ENCODE assay signal across 8 cellular contexts in the genomic region with DNA sequence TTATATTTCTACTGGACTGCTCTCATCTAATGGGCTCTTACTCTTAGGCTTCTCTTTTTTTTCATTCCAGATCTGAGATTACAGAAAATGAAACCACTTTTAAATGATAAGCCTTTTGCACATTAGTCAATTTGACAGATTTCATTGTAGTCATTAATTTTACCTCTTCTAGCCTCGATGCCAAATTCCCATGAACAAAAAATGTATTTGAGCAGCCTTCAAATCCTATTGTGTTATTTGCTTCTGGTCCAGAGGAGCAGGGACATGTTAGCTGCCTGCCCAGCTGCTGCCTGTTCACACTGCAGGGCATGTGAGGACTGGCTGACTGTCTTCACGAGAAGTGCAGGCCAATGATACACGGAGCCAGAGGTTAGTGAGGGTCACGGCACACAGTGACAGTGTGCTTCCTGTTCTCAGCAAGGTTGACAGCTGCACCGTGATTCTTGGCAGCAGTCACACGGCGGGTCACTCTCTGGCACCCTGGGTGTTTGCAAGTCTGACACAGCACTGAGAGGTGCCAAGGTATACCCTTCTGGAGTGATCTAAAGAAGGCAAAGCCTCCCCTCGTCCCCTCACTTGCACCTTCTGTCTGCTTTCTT. TPM values are rescaled to one million over a fixed set of nuclear protein-coding genes. Genes with fewer than 3 reads are reported as not detected.
DNase-seq lines count a peak whose midpoint lies in the region; ATAC-seq and TF ChIP-seq lines count a peak whose summit lies in the region.

No MANE protein-coding gene starts in this region.

- in situ Hi-C loops in GM13977 (cut with MboI; ENCODE audit: low pct_unique_long_range_greater_than_20kb, low sequenced_read_pairs, unreplicated experiment), result no loop called here

- peaks cover 21% of the 10 kb centered on the region for H3K4me1 Mint-ChIP-seq in activated CD4-positive, alpha-beta T cell treated with anti-CD3 and anti-CD28 coated beads, Interleukin-2, amount 10 ng/mL, durations not matched to agents 24 days and 14 days

- H3K36me3 Mint-ChIP-seq in activated CD4-positive, alpha-beta T cell treated with anti-CD3 and anti-CD28 coated beads, Interleukin-2, amount 10 ng/mL, durations not matched to agents 24 days and 14 days (ENCODE audit: low read depth), result peaks cover 47% of the 10 kb centered on the region

- no peak for TF ChIP-seq CTCF in GM13977 (IDR thresholded peaks at IDR 0.05; ENCODE audit: extremely low read depth, insufficient read depth, missing control alignments)

- peak; percentile 75 for DNase-seq in DMS53 (lab: John Stamatoyannopoulos, UW)
- peak; percentile 90 for DNase-seq in LHCN-M2 (ENCODE audit: low read depth)
- DNase-seq in activated CD4-positive, alpha-beta T cell treated with anti-CD3 and anti-CD28 coated beads, Interleukin-2, amount 10 ng/mL, durations not matched to agents 24 days and 14 days, result no peak
- DNase-seq in globus pallidus (ENCODE audit: low spot score), result peak; percentile 74
- peak; percentile 15 for DNase-seq in renal cortical epithelial cell (ENCODE audit: low read depth)
- DNase-seq in GM13977 (ENCODE audit: low spot score), result no peak
- DNase-seq in HuH-7.5 (ENCODE audit: low spot score), result no peak

- peak; percentile 85 for ATAC-seq in GM21367 (IDR thresholded peaks at IDR 0.05; ENCODE audit: unreplicated experiment)

- H3K27ac Mint-ChIP-seq in activated CD4-positive, alpha-beta T cell treated with anti-CD3 and anti-CD28 coated beads, Interleukin-2, amount 10 ng/mL, durations not matched to agents 24 days and 14 days, result peak overlapping the region; percentile 49

- no peaks in the 10 kb centered on the region for H3K27me3 Mint-ChIP-seq in activated CD4-positive, alpha-beta T cell treated with anti-CD3 and anti-CD28 coated beads, Interleukin-2, amount 10 ng/mL, durations not matched to agents 24 days and 14 days

- peak overlapping the region; percentile 32 for H3K4me3 Mint-ChIP-seq in activated CD4-positive, alpha-beta T cell treated with anti-CD3 and anti-CD28 coated beads, Interleukin-2, amount 10 ng/mL, durations not matched to agents 24 days and 14 days

- intact Hi-C loops in activated CD4-positive, alpha-beta T cell treated with anti-CD3 and anti-CD28 coated beads, Interleukin-2, amount 10 ng/mL, durations not matched to agents 24 days and 14 days (cut with micrococcal nuclease), result no loop called here

- no peaks in the 10 kb centered on the region for H3K9me3 Mint-ChIP-seq in activated CD4-positive, alpha-beta T cell treated with anti-CD3 and anti-CD28 coated beads, Interleukin-2, amount 10 ng/mL, durations not matched to agents 24 days and 14 days

RNA-seq across cellular contexts. Expression of a gene that starts 40.8 kb away (rescaled TPM):
- 13.2 and 15.2 TPM in 2 replicates for total RNA-seq in LHCN-M2 (2014; rRNA removed)
- 3.1 TPM for polyA plus RNA-seq in LHCN-M2 (2012)
- total RNA-seq in activated CD4-positive, alpha-beta T cell treated with anti-CD3 and anti-CD28 coated beads, Interleukin-2, amount 10 ng/mL, durations not matched to agents 24 days and 14 days, result 23.3 and 27.9 TPM in 2 replicates
- 6.6 and 13.6 TPM in 2 replicates for total RNA-seq in renal cortical epithelial cell

Comparison
In these comparisons a context has a peak if more than half of its experiments do, and no peak if none do; other contexts are left out.
1. DNase-seq: peak in DMS53 (single experiment), LHCN-M2 (single experiment), globus pallidus (single experiment) and renal cortical epithelial cell (single experiment); none in activated CD4-positive, alpha-beta T cell treated with anti-CD3 and anti-CD28 coated beads, Interleukin-2, amount 10 ng/mL, durations not matched to agents 24 days and 14 days (single experiment), GM13977 (single experiment) and HuH-7.5 (single experiment).